1 cellular context compared by ENCODE assay signal in the genomic region with DNA sequence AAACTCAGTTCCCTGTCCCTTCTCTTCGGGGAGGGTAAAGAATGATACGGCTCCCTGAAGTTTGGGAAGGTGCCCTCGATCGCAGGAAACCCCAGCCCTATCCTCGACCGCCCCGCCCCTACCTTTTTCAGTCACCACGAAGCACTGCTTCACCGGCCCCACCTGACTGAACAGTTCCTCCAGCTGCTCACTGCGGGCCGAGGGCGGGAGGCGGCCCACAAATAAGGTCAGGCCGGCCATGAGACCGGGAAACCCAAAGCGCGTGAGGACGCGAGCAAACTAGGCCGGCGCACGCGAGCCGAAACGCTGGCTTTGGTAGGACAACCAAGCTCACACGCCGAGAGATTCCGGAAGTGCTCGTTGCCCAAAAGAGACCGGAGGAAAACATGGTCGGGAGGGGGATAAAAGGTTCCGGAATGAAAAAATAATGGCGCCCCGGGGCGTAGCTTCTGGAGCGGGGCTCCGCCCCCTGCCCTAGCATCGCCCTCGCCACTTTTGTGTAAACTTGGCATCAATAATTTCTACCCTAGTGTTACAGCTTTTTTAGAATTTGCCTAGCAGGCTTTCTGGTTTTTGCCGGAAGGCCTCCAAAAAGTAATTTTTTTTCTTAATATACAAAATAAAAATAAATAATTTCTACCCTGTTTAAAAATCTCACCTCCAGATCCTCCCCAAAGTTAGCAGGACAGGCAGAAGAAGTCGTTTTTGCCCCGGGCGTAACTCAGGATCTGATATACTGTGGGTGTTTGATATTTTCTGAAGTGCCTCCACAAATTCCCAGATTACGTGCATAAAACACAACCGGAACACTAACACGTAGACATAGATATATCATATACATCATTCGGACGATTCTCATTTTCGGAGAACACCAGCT.
A peak's percentile ranks its signal among the peaks of the same experiment; 100 is the strongest.
TF ChIP-seq lines count a peak whose summit lies in the region.

A gene with protein sequence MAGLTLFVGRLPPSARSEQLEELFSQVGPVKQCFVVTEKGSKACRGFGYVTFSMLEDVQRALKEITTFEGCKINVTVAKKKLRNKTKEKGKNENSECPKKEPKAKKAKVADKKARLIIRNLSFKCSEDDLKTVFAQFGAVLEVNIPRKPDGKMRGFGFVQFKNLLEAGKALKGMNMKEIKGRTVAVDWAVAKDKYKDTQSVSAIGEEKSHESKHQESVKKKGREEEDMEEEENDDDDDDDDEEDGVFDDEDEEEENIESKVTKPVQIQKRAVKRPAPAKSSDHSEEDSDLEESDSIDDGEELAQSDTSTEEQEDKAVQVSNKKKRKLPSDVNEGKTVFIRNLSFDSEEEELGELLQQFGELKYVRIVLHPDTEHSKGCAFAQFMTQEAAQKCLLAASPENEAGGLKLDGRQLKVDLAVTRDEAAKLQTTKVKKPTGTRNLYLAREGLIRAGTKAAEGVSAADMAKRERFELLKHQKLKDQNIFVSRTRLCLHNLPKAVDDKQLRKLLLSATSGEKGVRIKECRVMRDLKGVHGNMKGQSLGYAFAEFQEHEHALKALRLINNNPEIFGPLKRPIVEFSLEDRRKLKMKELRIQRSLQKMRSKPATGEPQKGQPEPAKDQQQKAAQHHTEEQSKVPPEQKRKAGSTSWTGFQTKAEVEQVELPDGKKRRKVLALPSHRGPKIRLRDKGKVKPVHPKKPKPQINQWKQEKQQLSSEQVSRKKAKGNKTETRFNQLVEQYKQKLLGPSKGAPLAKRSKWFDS (minus strand): TSS at position 355 of the 877 bp plus-strand sequence. CDS start 115 bp downstream, at position 240.

TF ChIP-seq in HepG2, 621 proteins besides CTCF, POLR2A, EP300 and RAD21 (continued from another document and continues in another):
- TF ChIP-seq, protein P1, sequence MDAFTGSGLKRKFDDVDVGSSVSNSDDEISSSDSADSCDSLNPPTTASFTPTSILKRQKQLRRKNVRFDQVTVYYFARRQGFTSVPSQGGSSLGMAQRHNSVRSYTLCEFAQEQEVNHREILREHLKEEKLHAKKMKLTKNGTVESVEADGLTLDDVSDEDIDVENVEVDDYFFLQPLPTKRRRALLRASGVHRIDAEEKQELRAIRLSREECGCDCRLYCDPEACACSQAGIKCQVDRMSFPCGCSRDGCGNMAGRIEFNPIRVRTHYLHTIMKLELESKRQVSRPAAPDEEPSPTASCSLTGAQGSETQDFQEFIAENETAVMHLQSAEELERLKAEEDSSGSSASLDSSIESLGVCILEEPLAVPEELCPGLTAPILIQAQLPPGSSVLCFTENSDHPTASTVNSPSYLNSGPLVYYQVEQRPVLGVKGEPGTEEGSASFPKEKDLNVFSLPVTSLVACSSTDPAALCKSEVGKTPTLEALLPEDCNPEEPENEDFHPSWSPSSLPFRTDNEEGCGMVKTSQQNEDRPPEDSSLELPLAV (CRISPR knock-in tag; conservative IDR thresholded peaks at IDR 0.05; ENCODE audit: low read depth): peak; percentile 97
- TF ChIP-seq POLR2AphosphoS2 (IDR thresholded peaks at IDR 0.05; ENCODE audit: low read depth, low read length) (no peak), ZNF101 (CRISPR knock-in tag; IDR thresholded peaks at IDR 0.05; ENCODE audit: borderline replicate concordance, low read depth) (peak; percentile 93; the same call in 1 of the 2 replicates), BRCA1 (CRISPR knock-in tag; IDR thresholded peaks at IDR 0.05) (peak; percentile 98), ASH2L (IDR thresholded peaks at IDR 0.05; ENCODE audit: insufficient read length, low read depth, low read length) (peak; percentile 99), ZNF556 (CRISPR knock-in tag; IDR thresholded peaks at IDR 0.05; ENCODE audit: borderline replicate concordance) (peak; percentile 63; the same call in 1 of the 2 replicates), NCOR1 (IDR thresholded peaks at IDR 0.05; ENCODE audit: borderline replicate concordance, low read length) (no peak; the same call in 1 of the 2 replicates), TMF1 (CRISPR knock-in tag; IDR thresholded peaks at IDR 0.05; ENCODE audit: low read depth) (peak; percentile 100), MIXL1 (CRISPR knock-in tag; IDR thresholded peaks at IDR 0.05) (peak; percentile 98), ZNF121 (CRISPR knock-in tag; IDR thresholded peaks at IDR 0.05) (peak; percentile 73; the same call in 1 of the 2 replicates), MXI1 (IDR thresholded peaks at IDR 0.05; ENCODE audit: borderline replicate concordance, low read depth, low read length) (peak; percentile 91; the same call in 2 of the 3 replicates), HNF4A (CRISPR knock-in tag; IDR thresholded peaks at IDR 0.05) (peak; percentile 27; the same call in 1 of the 2 replicates), ZNF17 (CRISPR knock-in tag; IDR thresholded peaks at IDR 0.05) (0 out of 2 replicates have a peak, but pooled peaks have one; percentile 76), U2AF1 (optimal IDR thresholded peaks at IDR 0.05; ENCODE audit: low read depth, low read length) (peak; percentile 95), ZFP1 (CRISPR knock-in tag; IDR thresholded peaks at IDR 0.05) (peak; percentile 93), SYNCRIP (IDR thresholded peaks at IDR 0.05; ENCODE audit: insufficient read depth, low read depth, low read length) (no peak), PLRG1 (conservative IDR thresholded peaks at IDR 0.05) (no peak), FOXA3 (CRISPR knock-in tag; IDR thresholded peaks at IDR 0.05) (peak; percentile 83)
- TF ChIP-seq, protein P2, sequence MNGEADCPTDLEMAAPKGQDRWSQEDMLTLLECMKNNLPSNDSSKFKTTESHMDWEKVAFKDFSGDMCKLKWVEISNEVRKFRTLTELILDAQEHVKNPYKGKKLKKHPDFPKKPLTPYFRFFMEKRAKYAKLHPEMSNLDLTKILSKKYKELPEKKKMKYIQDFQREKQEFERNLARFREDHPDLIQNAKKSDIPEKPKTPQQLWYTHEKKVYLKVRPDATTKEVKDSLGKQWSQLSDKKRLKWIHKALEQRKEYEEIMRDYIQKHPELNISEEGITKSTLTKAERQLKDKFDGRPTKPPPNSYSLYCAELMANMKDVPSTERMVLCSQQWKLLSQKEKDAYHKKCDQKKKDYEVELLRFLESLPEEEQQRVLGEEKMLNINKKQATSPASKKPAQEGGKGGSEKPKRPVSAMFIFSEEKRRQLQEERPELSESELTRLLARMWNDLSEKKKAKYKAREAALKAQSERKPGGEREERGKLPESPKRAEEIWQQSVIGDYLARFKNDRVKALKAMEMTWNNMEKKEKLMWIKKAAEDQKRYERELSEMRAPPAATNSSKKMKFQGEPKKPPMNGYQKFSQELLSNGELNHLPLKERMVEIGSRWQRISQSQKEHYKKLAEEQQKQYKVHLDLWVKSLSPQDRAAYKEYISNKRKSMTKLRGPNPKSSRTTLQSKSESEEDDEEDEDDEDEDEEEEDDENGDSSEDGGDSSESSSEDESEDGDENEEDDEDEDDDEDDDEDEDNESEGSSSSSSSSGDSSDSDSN (CRISPR knock-in tag; IDR thresholded peaks at IDR 0.05): peak; percentile 90
- TF ChIP-seq, protein P3, sequence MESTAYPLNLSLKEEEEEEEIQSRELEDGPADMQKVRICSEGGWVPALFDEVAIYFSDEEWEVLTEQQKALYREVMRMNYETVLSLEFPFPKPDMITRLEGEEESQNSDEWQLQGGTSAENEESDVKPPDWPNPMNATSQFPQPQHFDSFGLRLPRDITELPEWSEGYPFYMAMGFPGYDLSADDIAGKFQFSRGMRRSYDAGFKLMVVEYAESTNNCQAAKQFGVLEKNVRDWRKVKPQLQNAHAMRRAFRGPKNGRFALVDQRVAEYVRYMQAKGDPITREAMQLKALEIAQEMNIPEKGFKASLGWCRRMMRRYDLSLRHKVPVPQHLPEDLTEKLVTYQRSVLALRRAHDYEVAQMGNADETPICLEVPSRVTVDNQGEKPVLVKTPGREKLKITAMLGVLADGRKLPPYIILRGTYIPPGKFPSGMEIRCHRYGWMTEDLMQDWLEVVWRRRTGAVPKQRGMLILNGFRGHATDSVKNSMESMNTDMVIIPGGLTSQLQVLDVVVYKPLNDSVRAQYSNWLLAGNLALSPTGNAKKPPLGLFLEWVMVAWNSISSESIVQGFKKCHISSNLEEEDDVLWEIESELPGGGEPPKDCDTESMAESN (CRISPR knock-in tag; conservative IDR thresholded peaks at IDR 0.05): peak; percentile 100
- TF ChIP-seq, protein P4, sequence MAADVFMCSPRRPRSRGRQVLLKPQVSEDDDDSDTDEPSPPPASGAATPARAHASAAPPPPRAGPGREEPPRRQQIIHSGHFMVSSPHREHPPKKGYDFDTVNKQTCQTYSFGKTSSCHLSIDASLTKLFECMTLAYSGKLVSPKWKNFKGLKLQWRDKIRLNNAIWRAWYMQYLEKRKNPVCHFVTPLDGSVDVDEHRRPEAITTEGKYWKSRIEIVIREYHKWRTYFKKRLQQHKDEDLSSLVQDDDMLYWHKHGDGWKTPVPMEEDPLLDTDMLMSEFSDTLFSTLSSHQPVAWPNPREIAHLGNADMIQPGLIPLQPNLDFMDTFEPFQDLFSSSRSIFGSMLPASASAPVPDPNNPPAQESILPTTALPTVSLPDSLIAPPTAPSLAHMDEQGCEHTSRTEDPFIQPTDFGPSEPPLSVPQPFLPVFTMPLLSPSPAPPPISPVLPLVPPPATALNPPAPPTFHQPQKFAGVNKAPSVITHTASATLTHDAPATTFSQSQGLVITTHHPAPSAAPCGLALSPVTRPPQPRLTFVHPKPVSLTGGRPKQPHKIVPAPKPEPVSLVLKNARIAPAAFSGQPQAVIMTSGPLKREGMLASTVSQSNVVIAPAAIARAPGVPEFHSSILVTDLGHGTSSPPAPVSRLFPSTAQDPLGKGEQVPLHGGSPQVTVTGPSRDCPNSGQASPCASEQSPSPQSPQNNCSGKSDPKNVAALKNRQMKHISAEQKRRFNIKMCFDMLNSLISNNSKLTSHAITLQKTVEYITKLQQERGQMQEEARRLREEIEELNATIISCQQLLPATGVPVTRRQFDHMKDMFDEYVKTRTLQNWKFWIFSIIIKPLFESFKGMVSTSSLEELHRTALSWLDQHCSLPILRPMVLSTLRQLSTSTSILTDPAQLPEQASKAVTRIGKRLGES (CRISPR knock-in tag; IDR thresholded peaks at IDR 0.05; ENCODE audit: borderline replicate concordance): peak; percentile 94
- TF ChIP-seq, protein P5, sequence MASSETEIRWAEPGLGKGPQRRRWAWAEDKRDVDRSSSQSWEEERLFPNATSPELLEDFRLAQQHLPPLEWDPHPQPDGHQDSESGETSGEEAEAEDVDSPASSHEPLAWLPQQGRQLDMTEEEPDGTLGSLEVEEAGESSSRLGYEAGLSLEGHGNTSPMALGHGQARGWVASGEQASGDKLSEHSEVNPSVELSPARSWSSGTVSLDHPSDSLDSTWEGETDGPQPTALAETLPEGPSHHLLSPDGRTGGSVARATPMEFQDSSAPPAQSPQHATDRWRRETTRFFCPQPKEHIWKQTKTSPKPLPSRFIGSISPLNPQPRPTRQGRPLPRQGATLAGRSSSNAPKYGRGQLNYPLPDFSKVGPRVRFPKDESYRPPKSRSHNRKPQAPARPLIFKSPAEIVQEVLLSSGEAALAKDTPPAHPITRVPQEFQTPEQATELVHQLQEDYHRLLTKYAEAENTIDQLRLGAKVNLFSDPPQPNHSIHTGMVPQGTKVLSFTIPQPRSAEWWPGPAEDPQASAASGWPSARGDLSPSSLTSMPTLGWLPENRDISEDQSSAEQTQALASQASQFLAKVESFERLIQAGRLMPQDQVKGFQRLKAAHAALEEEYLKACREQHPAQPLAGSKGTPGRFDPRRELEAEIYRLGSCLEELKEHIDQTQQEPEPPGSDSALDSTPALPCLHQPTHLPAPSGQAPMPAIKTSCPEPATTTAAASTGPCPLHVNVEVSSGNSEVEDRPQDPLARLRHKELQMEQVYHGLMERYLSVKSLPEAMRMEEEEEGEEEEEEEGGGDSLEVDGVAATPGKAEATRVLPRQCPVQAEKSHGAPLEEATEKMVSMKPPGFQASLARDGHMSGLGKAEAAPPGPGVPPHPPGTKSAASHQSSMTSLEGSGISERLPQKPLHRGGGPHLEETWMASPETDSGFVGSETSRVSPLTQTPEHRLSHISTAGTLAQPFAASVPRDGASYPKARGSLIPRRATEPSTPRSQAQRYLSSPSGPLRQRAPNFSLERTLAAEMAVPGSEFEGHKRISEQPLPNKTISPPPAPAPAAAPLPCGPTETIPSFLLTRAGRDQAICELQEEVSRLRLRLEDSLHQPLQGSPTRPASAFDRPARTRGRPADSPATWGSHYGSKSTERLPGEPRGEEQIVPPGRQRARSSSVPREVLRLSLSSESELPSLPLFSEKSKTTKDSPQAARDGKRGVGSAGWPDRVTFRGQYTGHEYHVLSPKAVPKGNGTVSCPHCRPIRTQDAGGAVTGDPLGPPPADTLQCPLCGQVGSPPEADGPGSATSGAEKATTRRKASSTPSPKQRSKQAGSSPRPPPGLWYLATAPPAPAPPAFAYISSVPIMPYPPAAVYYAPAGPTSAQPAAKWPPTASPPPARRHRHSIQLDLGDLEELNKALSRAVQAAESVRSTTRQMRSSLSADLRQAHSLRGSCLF (CRISPR knock-in tag; IDR thresholded peaks at IDR 0.05; ENCODE audit: borderline replicate concordance): peak; percentile 94; the same call in 1 of the 2 replicates
- TF ChIP-seq, protein P6, sequence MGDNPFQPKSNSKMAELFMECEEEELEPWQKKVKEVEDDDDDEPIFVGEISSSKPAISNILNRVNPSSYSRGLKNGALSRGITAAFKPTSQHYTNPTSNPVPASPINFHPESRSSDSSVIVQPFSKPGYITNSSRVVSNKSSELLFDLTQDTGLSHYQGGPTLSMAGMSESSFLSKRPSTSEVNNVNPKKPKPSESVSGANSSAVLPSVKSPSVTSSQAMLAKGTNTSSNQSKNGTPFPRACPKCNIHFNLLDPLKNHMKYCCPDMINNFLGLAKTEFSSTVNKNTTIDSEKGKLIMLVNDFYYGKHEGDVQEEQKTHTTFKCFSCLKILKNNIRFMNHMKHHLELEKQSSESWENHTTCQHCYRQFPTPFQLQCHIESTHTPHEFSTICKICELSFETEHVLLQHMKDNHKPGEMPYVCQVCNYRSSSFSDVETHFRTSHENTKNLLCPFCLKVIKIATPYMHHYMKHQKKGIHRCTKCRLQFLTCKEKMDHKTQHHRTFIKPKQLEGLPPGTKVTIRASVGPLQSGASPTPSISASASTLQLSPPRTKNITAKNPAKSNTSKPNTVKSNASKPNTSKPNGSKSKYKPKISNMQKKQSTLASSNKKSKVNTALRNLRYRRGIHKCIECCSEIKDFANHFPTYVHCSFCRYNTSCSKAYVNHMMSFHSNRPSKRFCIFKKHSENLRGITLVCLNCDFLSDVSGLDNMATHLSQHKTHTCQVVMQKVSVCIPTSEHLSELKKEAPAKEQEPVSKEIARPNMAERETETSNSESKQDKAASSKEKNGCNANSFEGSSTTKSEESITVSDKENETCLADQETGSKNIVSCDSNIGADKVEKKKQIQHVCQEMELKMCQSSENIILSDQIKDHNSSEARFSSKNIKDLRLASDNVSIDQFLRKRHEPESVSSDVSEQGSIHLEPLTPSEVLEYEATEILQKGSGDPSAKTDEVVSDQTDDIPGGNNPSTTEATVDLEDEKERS (CRISPR knock-in tag; IDR thresholded peaks at IDR 0.05): peak; percentile 93
- TF ChIP-seq, protein P7, sequence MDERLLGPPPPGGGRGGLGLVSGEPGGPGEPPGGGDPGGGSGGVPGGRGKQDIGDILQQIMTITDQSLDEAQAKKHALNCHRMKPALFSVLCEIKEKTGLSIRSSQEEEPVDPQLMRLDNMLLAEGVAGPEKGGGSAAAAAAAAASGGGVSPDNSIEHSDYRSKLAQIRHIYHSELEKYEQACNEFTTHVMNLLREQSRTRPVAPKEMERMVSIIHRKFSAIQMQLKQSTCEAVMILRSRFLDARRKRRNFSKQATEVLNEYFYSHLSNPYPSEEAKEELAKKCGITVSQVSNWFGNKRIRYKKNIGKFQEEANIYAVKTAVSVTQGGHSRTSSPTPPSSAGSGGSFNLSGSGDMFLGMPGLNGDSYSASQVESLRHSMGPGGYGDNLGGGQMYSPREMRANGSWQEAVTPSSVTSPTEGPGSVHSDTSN (CRISPR knock-in tag; IDR thresholded peaks at IDR 0.05): no peak
- TF ChIP-seq, protein P8, sequence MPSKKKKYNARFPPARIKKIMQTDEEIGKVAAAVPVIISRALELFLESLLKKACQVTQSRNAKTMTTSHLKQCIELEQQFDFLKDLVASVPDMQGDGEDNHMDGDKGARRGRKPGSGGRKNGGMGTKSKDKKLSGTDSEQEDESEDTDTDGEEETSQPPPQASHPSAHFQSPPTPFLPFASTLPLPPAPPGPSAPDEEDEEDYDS (CRISPR knock-in tag; IDR thresholded peaks at IDR 0.05): peak; percentile 84
